In the genomic region with DNA sequence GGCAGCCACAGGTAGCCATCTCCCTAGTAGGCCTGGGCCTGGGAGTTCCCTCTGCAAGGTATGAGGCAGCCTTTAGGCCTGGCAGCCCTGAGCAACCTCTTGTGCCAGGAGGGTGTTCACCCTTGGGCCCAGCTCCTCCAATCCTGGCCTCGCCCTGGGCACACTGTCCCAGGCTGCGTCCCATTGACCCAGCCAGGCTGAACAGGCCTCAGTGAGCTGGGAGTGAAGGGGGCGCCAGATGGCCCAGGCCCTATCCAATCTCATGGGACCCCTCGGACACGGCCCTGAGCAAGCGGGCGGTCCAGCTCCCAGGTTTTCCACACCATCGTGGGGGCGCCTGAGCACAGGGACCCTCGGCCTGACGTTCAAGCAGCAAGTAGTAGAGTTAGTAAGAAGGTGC, we compare ENCODE assay signal across 24 cellular contexts. TPM values are rescaled to one million over a fixed set of nuclear protein-coding genes. Genes with fewer than 3 reads are reported as not detected.
A peak's percentile ranks its signal among the peaks of the same experiment; 100 is the strongest.
DNase-seq lines count a peak whose midpoint lies in the region; ATAC-seq, FAIRE-seq and TF ChIP-seq lines count a peak whose summit lies in the region.
"Had no signal": no experiment of that assay in that cellular context is flagged by ENCODE, and none has a peak within 500 bp of the region (broad histone marks: within the 10 kb centered on the region; RNA-seq: fewer than 3 reads in every experiment).

No MANE protein-coding gene starts in this region.

- H3K79me2 ChIP-seq in K562 (ENCODE audit: control insufficient read depth, insufficient read depth, low read length) (no peaks in the 10 kb centered on the region), HepG2 (ENCODE audit: insufficient read depth, low read length) (no peaks in the 10 kb centered on the region)

- no peak overlapping the region for H2AFZ ChIP-seq in K562 (ENCODE audit: low read depth, low read length)
- no peak overlapping the region for H2AFZ ChIP-seq in HepG2 (ENCODE audit: low read length)

- H3K4me1 ChIP-seq in HUES6 (ENCODE audit: control insufficient read depth, insufficient read depth, low read length) = no peaks in the 10 kb centered on the region
- H3K4me1 ChIP-seq in K562 (replicated peaks in 1 of 2; ENCODE audit: control insufficient read depth in 2 of 2, insufficient read depth in 2 of 2, low read length in 2 of 2) = peaks cover 0 to 30% of the 10 kb centered on the region in 2 experiments; a peak in 1 of 5 replicates
- H3K4me1 ChIP-seq in HepG2 (ENCODE audit: insufficient read depth, low read length) = no peaks in the 10 kb centered on the region
- H3K4me1 ChIP-seq in upper lobe of right lung = no peaks in the 10 kb centered on the region

- H3K4me2 ChIP-seq in K562 (ENCODE audit: insufficient read depth, low read length) (no peak overlapping the region), HepG2 (ENCODE audit: low read depth, low read length) (no peak overlapping the region)

- H3K4me3 ChIP-seq in HUES6 (ENCODE audit: low read depth, low read length) (no peak overlapping the region), K562 (no peak overlapping the region), HepG2 (replicated peaks in 1 of 3; ENCODE audit: insufficient read depth in 1 of 3, low read depth in 2 of 3, low read length in 3 of 3) (no peak overlapping the region), upper lobe of right lung (no peak overlapping the region)
- H3K4me3 ChIP-seq: SJCRH30 had no signal

- TF ChIP-seq POLR2A in K562 (conservative IDR thresholded peaks at IDR 0.05) = no peak
- no peak for TF ChIP-seq POLR2A in HepG2 (IDR thresholded peaks at IDR 0.05; ENCODE audit: insufficient read depth in 1 of 2, low read depth in 2 of 2, low read length in 2 of 2)

- H3K27me3 ChIP-seq in HUES6 (ENCODE audit: control insufficient read depth, insufficient read depth, low read length) (no peaks in the 10 kb centered on the region), K562 (ENCODE audit: control insufficient read depth in 2 of 2, insufficient read depth in 2 of 2, low read length in 2 of 2) (no peaks in the 10 kb centered on the region), HepG2 (ENCODE audit: control insufficient read depth in 1 of 2, insufficient read depth in 2 of 2, low read length in 2 of 2) (no peaks in the 10 kb centered on the region), upper lobe of right lung (no peaks in the 10 kb centered on the region)
- H3K27me3 ChIP-seq: BE2C, SJCRH30 had no signal

- TF ChIP-seq EP300 in K562 (IDR thresholded peaks at IDR 0.05; ENCODE audit: low read length) (no peak), HepG2 (IDR thresholded peaks at IDR 0.05; ENCODE audit: low read depth in 2 of 2, low read length in 2 of 2) (no peak), HepG2 (CRISPR knock-in tag; IDR thresholded peaks at IDR 0.05; ENCODE audit: borderline replicate concordance) (no peak)

- WGBS in K562 (ENCODE audit: insufficient coverage, low coverage, missing lambda C conversion rate) = 93% methylated on average over 9 of the region's 11 CpGs
- WGBS in HepG2 (ENCODE audit: low lambda C conversion rate) = 95% methylated on average over 10 of the region's 11 CpGs

- peaks cover 61% of the 10 kb centered on the region for H3K36me3 ChIP-seq in HUES6 (ENCODE audit: control insufficient read depth, insufficient read depth, low read length)
- peaks cover 69% of the 10 kb centered on the region; the same call in 2 of the 3 replicates for H3K36me3 ChIP-seq in K562 (ENCODE audit: control insufficient read depth, insufficient read depth, low read length)
- H3K36me3 ChIP-seq in HepG2 (replicated peaks in 1 of 2; ENCODE audit: control insufficient read depth in 1 of 2, insufficient read depth in 2 of 2, low read length in 2 of 2) = peaks cover 9 to 17% of the 10 kb centered on the region in 2 experiments; a peak in 4 of 5 replicates
- H3K36me3 ChIP-seq in upper lobe of right lung = peaks cover 68% of the 10 kb centered on the region

- in situ Hi-C loops in K562 (cut with MboI) = no loop called here
- in situ Hi-C loops in HepG2 (cut with HindIII; ENCODE audit: extremely low pct_ligation_motif_present, low pct_unique_long_range_greater_than_20kb) = no loop called here

- FAIRE-seq in K562 (lab: Jason Lieb, UNC) (no peak), HepG2 (lab: Jason Lieb, UNC) (no peak)
- FAIRE-seq: GM19239, H54, HTR-8/SVneo had no signal

- TF ChIP-seq CTCF in K562 (IDR thresholded peaks at IDR 0.05 in 2 of 3, conservative IDR thresholded peaks at IDR 0.05 in 1 of 3; ENCODE audit: insufficient read depth in 2 of 3, low read depth in 1 of 3, low read length in 3 of 3) = no peak
- no peak for TF ChIP-seq CTCF in HepG2 (CRISPR knock-in tag; IDR thresholded peaks at IDR 0.05)
- TF ChIP-seq CTCF in upper lobe of right lung (IDR thresholded peaks at IDR 0.05) = no peak

- intact Hi-C loops in K562 (cut with micrococcal nuclease) (no loop called here), HepG2 (cut with micrococcal nuclease; ENCODE audit: unreplicated experiment) (no loop called here), upper lobe of right lung (cut with DNase I) (no loop called here), posterior cingulate gyrus (cut with DNase I) (no loop called here)

- H3K27ac ChIP-seq in HUES6 (ENCODE audit: low read depth, low read length) (peak overlapping the region; percentile 19; the same call in 1 of the 2 replicates), K562 (ENCODE audit: extremely low read depth, low read depth, low read length) (no peak overlapping the region), HepG2 (ENCODE audit: extremely low read length, insufficient read depth, low read length) (no peak overlapping the region), upper lobe of right lung (no peak overlapping the region)
- H3K27ac ChIP-seq: SJCRH30 had no signal

- BruUV-seq in K562 (replicated peaks; lab: Mats Ljungman, UMichigan) (no TSS peak), HepG2 (replicated peaks; lab: Mats Ljungman, UMichigan) (no TSS peak)

- DNase-seq in K562 (ENCODE audit: extremely low read depth in 1 of 4, low spot score in 3 of 4) = no peak
- DNase-seq in HepG2 (ENCODE audit: low spot score) = no peak
- peak; percentile 51 for DNase-seq in upper lobe of right lung
- no peak for DNase-seq in NCI-H1436 (lab: John Stamatoyannopoulos, UW)
- DNase-seq in posterior cingulate gyrus = no peak
- DNase-seq: BE2C, Calu3, DMS153, DND-41, NCI-H1092 treated with DMSO at 0.1 percent for 48 hours, NCI-H146, NCI-H1930, NCI-H2107, NCI-H524 treated with DMSO at 0.1 percent for 48 hours, NCI-H774, PC-3 had no signal

- no peak overlapping the region for H3K9ac ChIP-seq in HUES6 (ENCODE audit: low read length)
- peak overlapping the region in 1 of 2 experiments; percentile 65; a peak in 1 of 4 replicates for H3K9ac ChIP-seq in K562 (ENCODE audit: insufficient read depth in 1 of 2, low read depth in 2 of 2, low read length in 2 of 2)
- no peak overlapping the region for H3K9ac ChIP-seq in HepG2 (ENCODE audit: insufficient read depth, low read depth, low read length)

- TF ChIP-seq RAD21 in K562 (CRISPR knock-in tag; conservative IDR thresholded peaks at IDR 0.05 in 1 of 2, IDR thresholded peaks at IDR 0.05 in 1 of 2) (no peak), HepG2 (CRISPR knock-in tag; IDR thresholded peaks at IDR 0.05) (no peak)

- POLR2A ChIA-PET in K562 (lab: Yijun Ruan, JAX) = interaction anchor here (0.5 to 0.8 kb wide), 3 partner anchors 9 to 528 kb away, joined by 3 to 5 read pairs (median 3); no protein-coding TSS in a partner anchor
- POLR2A ChIA-PET in HepG2 (lab: Yijun Ruan, JAX) = no interaction called here

- H3K9me3 ChIP-seq in HUES6 (ENCODE audit: control insufficient read depth, insufficient read depth, low read depth, low read length) (no peaks in the 10 kb centered on the region), K562 (replicated peaks; ENCODE audit: control insufficient read depth, insufficient read depth, low read depth, low read length) (no peaks in the 10 kb centered on the region), HepG2 (ENCODE audit: low read length) (no peaks in the 10 kb centered on the region), upper lobe of right lung (no peaks in the 10 kb centered on the region)
- H3K9me3 ChIP-seq: BE2C, SJCRH30 had no signal

- no peaks in the 10 kb centered on the region for H3K9me1 ChIP-seq in K562 (ENCODE audit: control insufficient read depth, insufficient read depth, low read length)

- ATAC-seq in K562 (no peak), HepG2 (no peak), upper lobe of right lung (no peak), HG02763 (IDR thresholded peaks at IDR 0.05; ENCODE audit: unreplicated experiment) (no peak)
- ATAC-seq: PC-3, Right ventricle myocardium inferior, SK-N-SH treated with all-trans-retinoic acid at 6 μM for 48 hours had no signal

- H4K20me1 ChIP-seq in K562 (replicated peaks; ENCODE audit: control insufficient read depth, insufficient read depth, low read length) = no peaks in the 10 kb centered on the region
- no peaks in the 10 kb centered on the region for H4K20me1 ChIP-seq in HepG2 (ENCODE audit: insufficient read depth, low read length)

- CTCF ChIA-PET in K562 (lab: Yijun Ruan, JAX; ENCODE audit: low intra/inter-chr PET ratio) = no interaction called here
- CTCF ChIA-PET in HepG2 (lab: Yijun Ruan, JAX; ENCODE audit: low intra/inter-chr PET ratio, low total read pairs) = no interaction called here

RNA-seq across cellular contexts. Expression of a gene that starts 14.5 kb away (rescaled TPM):
- 56.9 and 171 TPM in 2 replicates for total RNA-seq in K562 (2011; cell fraction: chromatin; rRNA removed; ENCODE audit: low replicate concordance)
- total RNA-seq in K562 (2011; cell fraction: nucleolus; rRNA removed) = 132 and 142 TPM in 2 replicates
- total RNA-seq in K562 (2011; cell fraction: nucleoplasm; rRNA removed) = 83.5 and 91.6 TPM in 2 replicates
- total RNA-seq in K562 (2014; rRNA removed) (58.8 and 72.7 TPM in 2 replicates), K562 (2014; rRNA removed; fragmentation: Illumina TruSeq; extraction: Trizol) (17.3 and 23.0 TPM in 2 replicates), K562 (2015; rRNA removed; fragmentation: Illumina TruSeq; extraction: Trizol) (35.2 and 35.9 TPM in 2 replicates), K562 (2021) (88.4 and 90.2 TPM in 2 replicates), HepG2 (2016; rRNA removed; fragmentation: Illumina TruSeq; extraction: Trizol) (10.5 and 24.0 TPM in 2 replicates), upper lobe of right lung (88.4 TPM)
- polyA plus RNA-seq in K562 (2011; rRNA removed) (60.6 and 64.2 TPM in 2 replicates), K562 (2014; fragmentation: Illumina TruSeq; extraction: Trizol) (63.3 and 68.6 TPM in 2 replicates), K562 (2014; fragmentation: Nextera tagmentation; extraction: Ambion mirVana) (under 1 TPM; 0.20 to 0.98 TPM), K562 (2014; rRNA removed) (118 and 124 TPM in 2 replicates), HepG2 (2011; rRNA removed) (40.6 and 68.0 TPM in 2 replicates)
- polyA plus RNA-seq in K562 (2011; cell fraction: cytosol; rRNA removed) = 57.8 and 99.1 TPM in 2 replicates
- polyA plus RNA-seq in K562 (2011; cell fraction: nucleus; rRNA removed) = 381 and 681 TPM in 2 replicates
- polyA plus RNA-seq in K562 (2012) = 72.8 and 106 TPM in 2 replicates
- 7.6 and 15.5 TPM in 2 replicates for polyA minus RNA-seq in K562 (2011; rRNA and poly(A)+ RNA removed)
- 24.0 and 25.5 TPM in 2 replicates for polyA minus RNA-seq in K562 (2011; cell fraction: cytosol; rRNA and poly(A)+ RNA removed)
- polyA minus RNA-seq in K562 (2011; cell fraction: nucleus; rRNA and poly(A)+ RNA removed) = 32.9 and 40.3 TPM in 2 replicates
- total RNA-seq in HepG2 (2016; cell fraction: cytosol; rRNA removed; fragmentation: Illumina TruSeq; extraction: Trizol; ENCODE audit: low read depth) = 5.7 and 6.3 TPM in 2 replicates
- 10.1 and 22.9 TPM in 2 replicates for total RNA-seq in HepG2 (2016; cell fraction: insoluble cytoplasmic fraction; rRNA removed; fragmentation: Illumina TruSeq; extraction: Trizol)
- total RNA-seq in HepG2 (2016; cell fraction: membrane; rRNA removed; fragmentation: Illumina TruSeq; extraction: Trizol) = 9.8 and 12.3 TPM in 2 replicates
- 28.6 and 31.6 TPM in 2 replicates for total RNA-seq in HepG2 (2016; cell fraction: nucleus; rRNA removed; fragmentation: Illumina TruSeq; extraction: Trizol)
- 23.7 and 25.8 TPM in 2 replicates for polyA plus RNA-seq in HepG2 (2011; cell fraction: cytosol; rRNA removed)
- 356 and 393 TPM in 2 replicates for polyA plus RNA-seq in HepG2 (2011; cell fraction: nucleus; rRNA removed)
- polyA plus RNA-seq in HepG2 (2012) = 17.4 and 18.7 TPM in 2 replicates
- polyA plus RNA-seq in HepG2 (2016; cell fraction: cytosol; fragmentation: Illumina TruSeq; extraction: Trizol; ENCODE audit: low read depth) = 7.5 and 8.5 TPM in 2 replicates
- 13.7 and 15.9 TPM in 2 replicates for polyA plus RNA-seq in HepG2 (2016; cell fraction: insoluble cytoplasmic fraction; fragmentation: Illumina TruSeq; extraction: Trizol; ENCODE audit: low read depth)
- 11.0 and 13.2 TPM in 2 replicates for polyA plus RNA-seq in HepG2 (2016; cell fraction: membrane; fragmentation: Illumina TruSeq; extraction: Trizol; ENCODE audit: low read depth)
- 80.7 and 100 TPM in 2 replicates for polyA plus RNA-seq in HepG2 (2016; cell fraction: nucleus; fragmentation: Illumina TruSeq; extraction: Trizol; ENCODE audit: insufficient read depth, low read depth)
- polyA minus RNA-seq in HepG2 (2011; rRNA and poly(A)+ RNA removed; ENCODE audit: low replicate concordance) = 29.6 and 163 TPM in 2 replicates
- 10.4 and 14.1 TPM in 2 replicates for polyA minus RNA-seq in HepG2 (2011; cell fraction: cytosol; rRNA and poly(A)+ RNA removed)
- polyA minus RNA-seq in HepG2 (2011; cell fraction: nucleus; rRNA and poly(A)+ RNA removed) = 20.3 and 22.6 TPM in 2 replicates

RNA-seq across cellular contexts. Expression of a gene that starts 22.8 kb away (rescaled TPM):
- total RNA-seq in K562 (2011; cell fraction: chromatin; rRNA removed; ENCODE audit: low replicate concordance) = 92.3 and 308 TPM in 2 replicates
- total RNA-seq in K562 (2011; cell fraction: nucleolus; rRNA removed) = 215 and 248 TPM in 2 replicates
- 114 and 139 TPM in 2 replicates for total RNA-seq in K562 (2011; cell fraction: nucleoplasm; rRNA removed)
- total RNA-seq in K562 (2014; rRNA removed) = 25.4 and 30.5 TPM in 2 replicates
- total RNA-seq in K562 (2014; rRNA removed; fragmentation: Illumina TruSeq; extraction: Trizol) = 5.3 and 7.3 TPM in 2 replicates
- 18.0 and 22.7 TPM in 2 replicates for total RNA-seq in K562 (2015; rRNA removed; fragmentation: Illumina TruSeq; extraction: Trizol)
- 47.6 and 49.4 TPM in 2 replicates for total RNA-seq in K562 (2021)
- polyA plus RNA-seq in K562 (2011; rRNA removed) = 19.8 and 37.8 TPM in 2 replicates
- 19.0 and 25.6 TPM in 2 replicates for polyA plus RNA-seq in K562 (2011; cell fraction: cytosol; rRNA removed)
- polyA plus RNA-seq in K562 (2011; cell fraction: nucleus; rRNA removed) = 374 and 378 TPM in 2 replicates
- polyA plus RNA-seq in K562 (2012) = 25.3 and 34.3 TPM in 2 replicates
- 15.2 and 25.9 TPM in 2 replicates for polyA plus RNA-seq in K562 (2014; fragmentation: Illumina TruSeq; extraction: Trizol)
- under 1 TPM; 0.15 to 0.77 TPM for polyA plus RNA-seq in K562 (2014; fragmentation: Nextera tagmentation; extraction: Ambion mirVana)
- polyA plus RNA-seq in K562 (2014; rRNA removed) = 51.4 and 54.1 TPM in 2 replicates
- 7.0 and 8.3 TPM in 2 replicates for polyA minus RNA-seq in K562 (2011; rRNA and poly(A)+ RNA removed)
- 10.7 and 12.7 TPM in 2 replicates for polyA minus RNA-seq in K562 (2011; cell fraction: cytosol; rRNA and poly(A)+ RNA removed)
- polyA minus RNA-seq in K562 (2011; cell fraction: nucleus; rRNA and poly(A)+ RNA removed) = 52.0 and 76.5 TPM in 2 replicates
- 8.9 and 17.1 TPM in 2 replicates for total RNA-seq in HepG2 (2016; rRNA removed; fragmentation: Illumina TruSeq; extraction: Trizol)
- total RNA-seq in HepG2 (2016; cell fraction: cytosol; rRNA removed; fragmentation: Illumina TruSeq; extraction: Trizol; ENCODE audit: low read depth) = 5.8 TPM in 2 replicates
- total RNA-seq in HepG2 (2016; cell fraction: insoluble cytoplasmic fraction; rRNA removed; fragmentation: Illumina TruSeq; extraction: Trizol) = 8.3 and 17.7 TPM in 2 replicates
- total RNA-seq in HepG2 (2016; cell fraction: membrane; rRNA removed; fragmentation: Illumina TruSeq; extraction: Trizol) = 6.6 and 6.9 TPM in 2 replicates
- total RNA-seq in HepG2 (2016; cell fraction: nucleus; rRNA removed; fragmentation: Illumina TruSeq; extraction: Trizol) = 22.2 and 26.2 TPM in 2 replicates
- polyA plus RNA-seq in HepG2 (2011; rRNA removed) = 10.8 and 12.2 TPM in 2 replicates
- polyA plus RNA-seq in HepG2 (2011; cell fraction: cytosol; rRNA removed) = 4.8 and 7.2 TPM in 2 replicates
- polyA plus RNA-seq in HepG2 (2011; cell fraction: nucleus; rRNA removed) = 118 and 145 TPM in 2 replicates
- polyA plus RNA-seq in HepG2 (2012) = 3.9 and 9.8 TPM in 2 replicates
- polyA plus RNA-seq in HepG2 (2016; cell fraction: cytosol; fragmentation: Illumina TruSeq; extraction: Trizol; ENCODE audit: low read depth) = 1.3 and 1.6 TPM in 2 replicates
- polyA plus RNA-seq in HepG2 (2016; cell fraction: insoluble cytoplasmic fraction; fragmentation: Illumina TruSeq; extraction: Trizol; ENCODE audit: low read depth) = 5.8 and 6.3 TPM in 2 replicates
- polyA plus RNA-seq in HepG2 (2016; cell fraction: membrane; fragmentation: Illumina TruSeq; extraction: Trizol; ENCODE audit: low read depth) = 3.4 and 4.3 TPM in 2 replicates
- 44.0 and 50.8 TPM in 2 replicates for polyA plus RNA-seq in HepG2 (2016; cell fraction: nucleus; fragmentation: Illumina TruSeq; extraction: Trizol; ENCODE audit: insufficient read depth, low read depth)
- 17.4 and 26.1 TPM in 2 replicates for polyA minus RNA-seq in HepG2 (2011; rRNA and poly(A)+ RNA removed; ENCODE audit: low replicate concordance)
- polyA minus RNA-seq in HepG2 (2011; cell fraction: cytosol; rRNA and poly(A)+ RNA removed) = 4.4 and 5.0 TPM in 2 replicates
- polyA minus RNA-seq in HepG2 (2011; cell fraction: nucleus; rRNA and poly(A)+ RNA removed) = 18.5 and 19.6 TPM in 2 replicates
- total RNA-seq in upper lobe of right lung = 20.7 TPM
